8 cellular contexts compared by ENCODE assay signal in genomic region chr3:196632033-196632751, GRCh38. TPM values are rescaled to one million over a fixed set of nuclear protein-coding genes. Genes with fewer than 3 reads are reported as not detected.
DNase-seq lines count a peak whose midpoint lies in the region; ATAC-seq and TF ChIP-seq lines count a peak whose summit lies in the region.

No MANE protein-coding gene starts in this region.

- peak overlapping the region; percentile 41 to 79 (median 75) for H3K4me3 ChIP-seq in liver (ENCODE audit: low read depth in 1 of 3, low read length in 3 of 3)

- peak; percentile 37 to 44 for TF ChIP-seq RAD21 in liver (IDR thresholded peaks at IDR 0.05)

- no peaks in the 10 kb centered on the region for H3K9me3 ChIP-seq in liver (ENCODE audit: control insufficient read depth in 4 of 4, low read length in 3 of 4)

- ATAC-seq in GM19372 (IDR thresholded peaks at IDR 0.05; ENCODE audit: low read depth, unreplicated experiment) (peak; percentile 74), HG03520 (IDR thresholded peaks at IDR 0.05; ENCODE audit: unreplicated experiment) (peak; percentile 72)

- no peaks in the 10 kb centered on the region for H3K36me3 ChIP-seq in liver (ENCODE audit: control insufficient read depth in 4 of 4, insufficient read depth in 3 of 4, low read depth in 1 of 4, low read length in 3 of 4)

- peak overlapping the region; percentile 62 to 85 for H3K27ac ChIP-seq in liver (ENCODE audit: low read depth in 1 of 2, low read length in 2 of 2)

- H3K27me3 ChIP-seq in liver (ENCODE audit: control insufficient read depth in 4 of 4, insufficient read depth in 4 of 4, low read length in 3 of 4): no peaks in the 10 kb centered on the region

- 3% methylated on average over 44 of the region's 44 CpGs for WGBS in liver

- DNase-seq in C1 segment of cervical spinal cord (lab: John Stamatoyannopoulos, UW) (peak in 12 of 14 donors; percentile 54 to 87 (median 75)), NCI-H69 (lab: John Stamatoyannopoulos, UW) (peak; percentile 97), dermis blood vessel endothelial cell (peak; percentile 85)
- peak; percentile 85 for DNase-seq in activated CD4-positive, alpha-beta T cell treated with anti-CD3 and anti-CD28 coated beads, Interleukin-2, amount 50 U/mL, for 1 hour
- peak; percentile 85 for DNase-seq in stimulated activated CD4-positive, alpha-beta T cell treated with anti-CD3 and anti-CD28 coated beads, Interleukin-4, amount 100 ng/mL, for 24 hours

- peak; percentile 13 for TF ChIP-seq CTCF in liver (IDR thresholded peaks at IDR 0.05; ENCODE audit: low read depth, low read length, missing input control)

- H3K4me1 ChIP-seq in liver (ENCODE audit: control insufficient read depth in 4 of 4, insufficient read depth in 4 of 4, low read length in 3 of 4): peaks cover 2 to 12% (median 7%) of the 10 kb centered on the region in 4 donors

- peak overlapping the region in 1 of 2 donors; percentile 58 for H3K9ac ChIP-seq in liver (ENCODE audit: low read depth in 1 of 2, low read length in 2 of 2)

TF ChIP-seq in liver, 16 proteins besides CTCF, POLR2A, EP300 and RAD21:
- peak; percentile 40 for TF ChIP-seq TAF1 (conservative IDR thresholded peaks at IDR 0.05)
- no peak for TF ChIP-seq FOXA1 (IDR thresholded peaks at IDR 0.05)
- TF ChIP-seq EGR1 (IDR thresholded peaks at IDR 0.05; ENCODE audit: low read depth in 2 of 2): no peak
- no peak for TF ChIP-seq ZBTB33 (IDR thresholded peaks at IDR 0.05)
- TF ChIP-seq YY1 (IDR thresholded peaks at IDR 0.05): peak; percentile 95
- TF ChIP-seq MAX (IDR thresholded peaks at IDR 0.05): no peak
- TF ChIP-seq RXRA (IDR thresholded peaks at IDR 0.05): no peak
- no peak for TF ChIP-seq ATF3 (IDR thresholded peaks at IDR 0.05)
- peak; percentile 45 to 46 for TF ChIP-seq HNF4A (conservative IDR thresholded peaks at IDR 0.05)
- TF ChIP-seq FOXA2 (IDR thresholded peaks at IDR 0.05): no peak
- TF ChIP-seq SP1 (IDR thresholded peaks at IDR 0.05): peak; percentile 31
- TF ChIP-seq REST (IDR thresholded peaks at IDR 0.05): no peak
- TF ChIP-seq NR2F2 (IDR thresholded peaks at IDR 0.05): no peak
- TF ChIP-seq JUND (IDR thresholded peaks at IDR 0.05): no peak
- peak in 1 of 2 donors; percentile 74 for TF ChIP-seq GABPA (IDR thresholded peaks at IDR 0.05 in 1 of 2, conservative IDR thresholded peaks at IDR 0.05 in 1 of 2)
- TF ChIP-seq HNF4G (IDR thresholded peaks at IDR 0.05): no peak

RNA-seq across cellular contexts. Expression of gene NRROS, which starts 7.3 kb away (rescaled TPM):
- total RNA-seq in dermis blood vessel endothelial cell: 13.4 and 16.8 TPM in 2 replicates
- total RNA-seq in liver: 1 to 10 TPM; 2.7 to 9.2 TPM
- polyA plus RNA-seq in liver: 1 to 10 TPM in 1 of 2 donors, under 1 TPM in 1; 0.82 to 3.4 TPM

Comparison
In these comparisons a context has a peak if more than half of its experiments do, and no peak if none do; other contexts are left out.
1. Peak in every context shown above with its lines: DNase-seq, ATAC-seq, H3K4me3 ChIP-seq and H3K27ac ChIP-seq.